12 cellular contexts compared by ENCODE assay signal in the genomic region with DNA sequence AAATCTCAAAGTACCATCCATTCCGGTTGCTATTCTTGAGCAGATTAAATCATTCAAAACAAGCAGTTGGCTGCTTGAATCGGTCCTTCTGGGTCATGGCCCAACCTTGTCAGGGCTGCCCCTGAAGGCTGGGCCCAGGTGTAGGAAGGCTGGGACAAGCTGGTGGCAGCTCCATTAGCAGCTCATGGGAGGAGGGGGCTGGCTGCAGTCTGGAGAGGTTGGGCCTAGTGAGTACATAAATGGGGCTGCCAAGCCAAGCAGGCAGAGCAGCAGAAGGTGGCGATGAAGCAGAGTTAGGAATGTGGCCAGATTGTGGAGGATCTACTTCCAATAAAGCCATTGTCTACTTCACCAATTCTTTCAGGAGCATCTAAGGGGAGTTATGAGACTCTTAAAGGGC.
DNase-seq lines count a peak whose midpoint lies in the region; ATAC-seq, FAIRE-seq and TF ChIP-seq lines count a peak whose summit lies in the region.
"Had no signal": no experiment of that assay in that cellular context is flagged by ENCODE, and none has a peak within 500 bp of the region (broad histone marks: within the 10 kb centered on the region; RNA-seq: fewer than 3 reads in every experiment).

No MANE protein-coding gene starts in this region.

- DNase-seq in Ammon's horn (ENCODE audit: low spot score) (peak; percentile 16), NCI-H510A treated with DMSO at 0.1 percent for 48 hours (lab: John Stamatoyannopoulos, UW) (peak; percentile 61), fibroblast of the aortic adventitia (ENCODE audit: low read depth) (peak; percentile 37), hippocampal formation (lab: John Stamatoyannopoulos, UW) (no peak), GM12891 (ENCODE audit: insufficient read length, low spot score) (no peak), PC-9 (no peak)
- DNase-seq: activated CD4-positive, CD25-positive, alpha-beta regulatory T cell; effector CD4-positive, alpha-beta T cell; naive thymus-derived CD4-positive, alpha-beta T cell had no signal

- H3K4me1 ChIP-seq in HUES64 (ENCODE audit: insufficient read depth, low read length) (peaks cover 27% of the 10 kb centered on the region), PC-9 (replicated peaks; ENCODE audit: insufficient read depth) (peaks cover 10% of the 10 kb centered on the region)

- intact Hi-C loops in PC-9 (cut with micrococcal nuclease; ENCODE audit: unreplicated experiment), result no loop called here

- no peak overlapping the region for H3K4me2 ChIP-seq in PC-9

- no peaks in the 10 kb centered on the region for H3K9me3 ChIP-seq in HUES64 (ENCODE audit: insufficient read depth, low read depth, low read length)
- H3K9me3 ChIP-seq in PC-9 (ENCODE audit: insufficient read depth, low read depth), result peaks cover 11% of the 10 kb centered on the region

- H4K20me1 ChIP-seq in PC-9 (ENCODE audit: insufficient read depth), result no peaks in the 10 kb centered on the region

- TF ChIP-seq CTCF in fibroblast of the aortic adventitia (IDR thresholded peaks at IDR 0.05; ENCODE audit: insufficient read depth, low read length), result no peak
- TF ChIP-seq CTCF in PC-9 (conservative IDR thresholded peaks at IDR 0.05), result no peak

- H2AFZ ChIP-seq in PC-9, result no peak overlapping the region

- H3K27ac ChIP-seq in HUES64 (ENCODE audit: low read depth, low read length) (peak overlapping the region; percentile 22; the same call in 1 of the 2 replicates), PC-9 (no peak overlapping the region)

- BruUV-seq in PC-9 (replicated peaks; lab: Mats Ljungman, UMichigan), result no TSS peak

- no peaks in the 10 kb centered on the region for H3K79me2 ChIP-seq in PC-9 (ENCODE audit: low read depth)

- POLR2A ChIA-PET in PC-9 (lab: Charles Lee; ENCODE audit: unreplicated experiment), result no interaction called here

- no peak for ATAC-seq in GM18520 (IDR thresholded peaks at IDR 0.05; ENCODE audit: unreplicated experiment)
- ATAC-seq: naive thymus-derived CD4-positive, alpha-beta T cell had no signal

- peaks cover 4% of the 10 kb centered on the region; the same call in 1 of the 2 replicates for H3F3A ChIP-seq in PC-9 (ENCODE audit: insufficient read depth, low read depth)

- FAIRE-seq in GM12891 (lab: Jason Lieb, UNC), result no peak
- FAIRE-seq: GM18507 had no signal

- H3K9me2 ChIP-seq in PC-9 (ENCODE audit: insufficient read depth), result no peaks in the 10 kb centered on the region

- H3K27me3 ChIP-seq in HUES64 (ENCODE audit: insufficient read depth, low read length) (no peaks in the 10 kb centered on the region), PC-9 (ENCODE audit: insufficient read depth, low read depth) (no peaks in the 10 kb centered on the region)

- 77% methylated on average over 3 of the region's 3 CpGs for WGBS in HUES64

- H3K9ac ChIP-seq in HUES64 (ENCODE audit: low read depth, low read length), result no peak overlapping the region

- H3K36me3 ChIP-seq in HUES64 (ENCODE audit: insufficient read depth, low read length), result no peaks in the 10 kb centered on the region
- H3K36me3 ChIP-seq in PC-9 (ENCODE audit: low read depth), result no peaks in the 10 kb centered on the region

- H3K4me3 ChIP-seq in HUES64 (ENCODE audit: low read length), result no peak overlapping the region
- H3K4me3 ChIP-seq in fibroblast of the aortic adventitia (ENCODE audit: low read depth, low read length), result no peak overlapping the region
- no peak overlapping the region for H3K4me3 ChIP-seq in PC-9

- CTCF ChIA-PET in PC-9 (lab: Charles Lee), result no interaction called here

- TF ChIP-seq POLR2A in GM12891 (IDR thresholded peaks at IDR 0.05; ENCODE audit: low read depth, low read length), result no peak

TF ChIP-seq in GM12891, 5 proteins besides CTCF, POLR2A, EP300 and RAD21:
- no peak for TF ChIP-seq POLR2AphosphoS5 (IDR thresholded peaks at IDR 0.05; ENCODE audit: low read depth, low read length)
- TF ChIP-seq TAF1 (IDR thresholded peaks at IDR 0.05; ENCODE audit: low read depth, low read length), result no peak
- no peak for TF ChIP-seq SPI1 (IDR thresholded peaks at IDR 0.05; ENCODE audit: low read depth, low read length)
- no peak for TF ChIP-seq PAX5 (IDR thresholded peaks at IDR 0.05; ENCODE audit: insufficient read depth, low read length, severe bottlenecking)
- TF ChIP-seq POU2F2 (IDR thresholded peaks at IDR 0.05; ENCODE audit: low read depth, low read length), result no peak

Comparison
In these comparisons a context has a peak if more than half of its experiments do, and no peak if none do; other contexts are left out.
1. DNase-seq: peak in Ammon's horn (single experiment), NCI-H510A treated with DMSO at 0.1 percent for 48 hours (single experiment) and fibroblast of the aortic adventitia (single experiment); none in hippocampal formation (0 of 2), GM12891 (single experiment) and PC-9 (0 of 2).